9 cellular contexts compared by ENCODE assay signal in genomic region chr17:46178550-46179198, GRCh38. TPM values are rescaled to one million over a fixed set of nuclear protein-coding genes. Genes with fewer than 3 reads are reported as not detected.
DNase-seq lines count a peak whose midpoint lies in the region; ATAC-seq and TF ChIP-seq lines count a peak whose summit lies in the region.
"Had no signal": no experiment of that assay in that cellular context is flagged by ENCODE, and none has a peak within 500 bp of the region (broad histone marks: within the 10 kb centered on the region; RNA-seq: fewer than 3 reads in every experiment).

No MANE protein-coding gene starts in this region.

- H3K79me2 ChIP-seq in OCI-LY7 (ENCODE audit: insufficient read depth, low read depth, low read length) (peaks cover 100% of the 10 kb centered on the region), smooth muscle cell (ENCODE audit: low read depth) (peaks cover 100% of the 10 kb centered on the region)

- H3K9me2 ChIP-seq in OCI-LY7 (ENCODE audit: insufficient read depth, low read length) = no peaks in the 10 kb centered on the region

- no peak for DNase-seq in activated CD4-positive, CD25-positive, alpha-beta regulatory T cell (lab: John Stamatoyannopoulos, UW)
- DNase-seq in OCI-LY7 (ENCODE audit: low spot score) = no peak
- DNase-seq in effector memory CD8-positive, alpha-beta T cell = no peak
- no peak for DNase-seq in smooth muscle cell (lab: John Stamatoyannopoulos, UW; ENCODE audit: unreplicated experiment)
- DNase-seq in stimulated activated naive CD4-positive, alpha-beta T cell (lab: John Stamatoyannopoulos, UW) = no peak
- DNase-seq in Ammon's horn (ENCODE audit: low spot score) = no peak

- H3K27me3 ChIP-seq in smooth muscle cell (ENCODE audit: low read depth) = no peaks in the 10 kb centered on the region

- BruUV-seq in OCI-LY7 (replicated peaks; lab: Mats Ljungman, UMichigan) = TSS peak; percentile 3

- H4K20me1 ChIP-seq in OCI-LY7 (ENCODE audit: insufficient read depth, low read length) = peaks cover 64% of the 10 kb centered on the region
- peaks cover 100% of the 10 kb centered on the region for H4K20me1 ChIP-seq in smooth muscle cell (ENCODE audit: low read depth)

- H3K4me1 ChIP-seq in OCI-LY7 (ENCODE audit: insufficient read depth, low read length, poor library complexity, severe bottlenecking) (peaks cover 36% of the 10 kb centered on the region), smooth muscle cell (ENCODE audit: low read depth) (peaks cover 14% of the 10 kb centered on the region)

- H3F3A ChIP-seq in smooth muscle cell (ENCODE audit: low read depth) = peaks cover 7% of the 10 kb centered on the region

- H3K4me2 ChIP-seq in OCI-LY7 (ENCODE audit: low read length) (peak overlapping the region; percentile 1; the same call in 1 of the 2 replicates), smooth muscle cell (peak overlapping the region; percentile 20)

- intact Hi-C loops in OCI-LY7 (cut with micrococcal nuclease; ENCODE audit: unreplicated experiment) = no loop called here

- no peak overlapping the region for H3K27ac ChIP-seq in OCI-LY7 (ENCODE audit: low read depth, low read length, poor library complexity, severe bottlenecking)
- peak overlapping the region; percentile 22 for H3K27ac ChIP-seq in smooth muscle cell (ENCODE audit: low read depth)

- peak overlapping the region; percentile 85 for H3K27ac Mint-ChIP-seq in effector memory CD8-positive, alpha-beta T cell

- CTCF ChIA-PET in OCI-LY7 (lab: Charles Lee; ENCODE audit: unreplicated experiment) = no interaction called here

- H3K9me3 ChIP-seq in OCI-LY7 (ENCODE audit: low read length) (no peaks in the 10 kb centered on the region), smooth muscle cell (replicated peaks; ENCODE audit: low read depth) (no peaks in the 10 kb centered on the region)

- H3K4me3 ChIP-seq in OCI-LY7 (ENCODE audit: low read depth, low read length, poor library complexity, severe bottlenecking) (no peak overlapping the region), smooth muscle cell (no peak overlapping the region)

- peak; percentile 59 to 66 for ATAC-seq in activated CD4-positive, CD25-positive, alpha-beta regulatory T cell treated with anti-CD3 and anti-CD28 coated beads, Interleukin-2, amount 50 U/mL, for 24 hours
- peak; percentile 44 for ATAC-seq in effector memory CD8-positive, alpha-beta T cell (replicated peaks)
- no peak for ATAC-seq in HG02884 (IDR thresholded peaks at IDR 0.05; ENCODE audit: unreplicated experiment)

- POLR2A ChIA-PET in OCI-LY7 (lab: Charles Lee) = interaction anchor here (0.6 to 1.3 kb wide), 10 partner anchors 9 to 122 kb away, joined by 3 to 7 read pairs (median 3); no protein-coding TSS in a partner anchor

- H3K36me3 ChIP-seq in OCI-LY7 (ENCODE audit: insufficient read depth, low read length) (peaks cover 43% of the 10 kb centered on the region), smooth muscle cell (ENCODE audit: low read depth) (no peaks in the 10 kb centered on the region)

- TF ChIP-seq CTCF in OCI-LY7 (conservative IDR thresholded peaks at IDR 0.05; ENCODE audit: low read length) = no peak
- no peak for TF ChIP-seq CTCF in smooth muscle cell (IDR thresholded peaks at IDR 0.05; ENCODE audit: borderline replicate concordance, insufficient read depth, poor library complexity, severe bottlenecking)

- WGBS in smooth muscle cell (ENCODE audit: low lambda C conversion rate) = 64% methylated on average over 4 of the region's 4 CpGs

- H3K27me3 Mint-ChIP-seq in effector memory CD8-positive, alpha-beta T cell = no peaks in the 10 kb centered on the region

- H3K9me3 Mint-ChIP-seq in effector memory CD8-positive, alpha-beta T cell = no peaks in the 10 kb centered on the region
- H3K9me3 Mint-ChIP-seq: neural crest cell had no signal

- H3K4me1 Mint-ChIP-seq in effector memory CD8-positive, alpha-beta T cell (ENCODE audit: low read depth in 2 of 2) = peaks cover 77 to 94% of the 10 kb centered on the region in 2 donors

- no peak overlapping the region for H3K9ac ChIP-seq in smooth muscle cell (ENCODE audit: low read depth)

- peak overlapping the region; percentile 75 to 76 for H3K4me3 Mint-ChIP-seq in effector memory CD8-positive, alpha-beta T cell
- H3K4me3 Mint-ChIP-seq: neural crest cell had no signal

- H2AFZ ChIP-seq in OCI-LY7 (ENCODE audit: low read length) (no peak overlapping the region), smooth muscle cell (ENCODE audit: low read depth) (no peak overlapping the region)

- peaks cover 32% of the 10 kb centered on the region for H3K36me3 Mint-ChIP-seq in effector memory CD8-positive, alpha-beta T cell (ENCODE audit: insufficient read depth)

RNA-seq across cellular contexts. Expression of gene KANSL1, which starts 14.6 kb away (rescaled TPM):
- total RNA-seq in OCI-LY7 (2014; rRNA removed; shearing (Covaris generic)) = 92.1 and 96.9 TPM in 2 replicates
- total RNA-seq in OCI-LY7 (2022) = 129 and 130 TPM in 2 replicates
- 59.9 and 69.7 TPM in 2 replicates for total RNA-seq in smooth muscle cell
- 16.9 and 23.2 TPM in 2 replicates for polyA plus RNA-seq in smooth muscle cell
